ENCODE assay signal across 21 cellular contexts in genomic region chr1:70431874-70432273, GRCh38. TPM values are rescaled to one million over a fixed set of nuclear protein-coding genes. Genes with fewer than 3 reads are reported as not detected.
DNase-seq lines count a peak whose midpoint lies in the region; ATAC-seq, FAIRE-seq and TF ChIP-seq lines count a peak whose summit lies in the region.
"Had no signal": no experiment of that assay in that cellular context is flagged by ENCODE, and none has a peak within 500 bp of the region (broad histone marks: within the 10 kb centered on the region; RNA-seq: fewer than 3 reads in every experiment).

No MANE protein-coding gene starts in this region.

- H3K4me3 ChIP-seq in body of pancreas (no peak overlapping the region), pancreas (no peak overlapping the region)
- H3K4me3 ChIP-seq: BLaER1 treated with 17β-estradiol and CSF1 and Interleukin-3, amounts not matched to agents 10 nM and 100 nM; GM12878 had no signal

- H3K36me3 ChIP-seq in body of pancreas (replicated peaks in 1 of 2; ENCODE audit: insufficient read depth in 1 of 2, low read depth in 2 of 2) (no peaks in the 10 kb centered on the region), pancreas (no peaks in the 10 kb centered on the region)

- no peak for TF ChIP-seq CTCF in VCaP (conservative IDR thresholded peaks at IDR 0.05)
- TF ChIP-seq CTCF in body of pancreas (IDR thresholded peaks at IDR 0.05) = no peak
- no peak for TF ChIP-seq CTCF in pancreas (IDR thresholded peaks at IDR 0.05)
- no peak for TF ChIP-seq CTCF in GM13977 (IDR thresholded peaks at IDR 0.05; ENCODE audit: extremely low read depth, insufficient read depth, missing control alignments)

- H3K4me1 ChIP-seq in body of pancreas (peaks cover 28% of the 10 kb centered on the region), pancreas (peaks cover 0 to 11% (median 7%) of the 10 kb centered on the region in 3 donors)
- H3K4me1 ChIP-seq: BLaER1 treated with 17β-estradiol and CSF1 and Interleukin-3, amounts not matched to agents 10 nM and 100 nM; Caco-2 had no signal

- WGBS in body of pancreas, 2 donors = 7 to 16% methylated on average over 3 of the region's 3 CpGs
- 17% methylated on average over 3 of the region's 3 CpGs for WGBS in pancreas, 2 donors

- DNase-seq in body of pancreas (no peak), left lobe of liver (ENCODE audit: low spot score) (no peak), pancreas (no peak), HUDEP-2 (lab: John Stamatoyannopoulos, UW; ENCODE audit: unreplicated experiment in 76 of 76) (no peak), GM13977 (ENCODE audit: low spot score) (no peak)
- DNase-seq: 8988T; ACHN; Caco-2; Calu3; CD4-positive, alpha-beta T cell; CD8-positive, alpha-beta T cell; DMS79 treated with DMSO at 0.1 percent for 48 hours; GDM1 had no signal

- FAIRE-seq in pancreas (lab: Jason Lieb, UNC) = no peak
- FAIRE-seq: D721Med, GM12878, GM12892, GM19239 had no signal

- H3K9me3 ChIP-seq in body of pancreas (no peaks in the 10 kb centered on the region), pancreas (no peaks in the 10 kb centered on the region)
- H3K9me3 ChIP-seq: BLaER1 treated with 17β-estradiol and CSF1 and Interleukin-3, amounts not matched to agents 10 nM and 100 nM; Caco-2 had no signal

- H3K27ac ChIP-seq in VCaP = peak overlapping the region; percentile 37; the same call in 1 of the 2 replicates
- H3K27ac ChIP-seq in body of pancreas = peak overlapping the region in 1 of 4 donors; percentile 32
- H3K27ac ChIP-seq in pancreas = peak overlapping the region in 2 of 4 donors; percentile 19 to 25
- H3K27ac ChIP-seq: BLaER1 treated with 17β-estradiol and CSF1 and Interleukin-3, amounts not matched to agents 10 nM and 100 nM; C4-2B had no signal

- in situ Hi-C loops in GM13977 (cut with MboI; ENCODE audit: low pct_unique_long_range_greater_than_20kb, low sequenced_read_pairs, unreplicated experiment) = no loop called here

- intact Hi-C loops in body of pancreas (cut with DNase I) = no loop called here
- intact Hi-C loops in pancreas (cut with DNase I) = no loop called here

- TF ChIP-seq POLR2A in body of pancreas (IDR thresholded peaks at IDR 0.05) = no peak

- H3K27me3 ChIP-seq in body of pancreas (no peaks in the 10 kb centered on the region), pancreas (no peaks in the 10 kb centered on the region)
- H3K27me3 ChIP-seq: BLaER1 treated with 17β-estradiol and CSF1 and Interleukin-3, amounts not matched to agents 10 nM and 100 nM had no signal

- ATAC-seq in body of pancreas (peak; percentile 50), left lobe of liver (peak; percentile 83), pancreas (peak; percentile 25 to 54 (median 34)), HG03521 (IDR thresholded peaks at IDR 0.05; ENCODE audit: unreplicated experiment) (no peak)
- ATAC-seq: CD8-positive, alpha-beta T cell; GM12878 had no signal

RNA-seq across cellular contexts. Expression of gene CTH, which starts 20.8 kb away (rescaled TPM):
- total RNA-seq in body of pancreas (1 to 10 TPM; 5.9 to 7.3 TPM), left lobe of liver (83.8 TPM), pancreas (10 to 100 TPM in 1 of 6 donors, 1 to 10 TPM in 5; 3.3 to 39.7 (median 5.4) TPM)
- 1 to 10 TPM; 4.1 to 4.8 TPM for polyA plus RNA-seq in pancreas
